In genomic region chr14:53043107-53043704, GRCh38 we compare ENCODE assay signal across 22 cellular contexts.
DNase-seq lines count a peak whose midpoint lies in the region; ATAC-seq, FAIRE-seq and TF ChIP-seq lines count a peak whose summit lies in the region.
"Had no signal": no experiment of that assay in that cellular context is flagged by ENCODE, and none has a peak within 500 bp of the region (broad histone marks: within the 10 kb centered on the region; RNA-seq: fewer than 3 reads in every experiment).

No MANE protein-coding gene starts in this region.

- no peaks in the 10 kb centered on the region for H3K9me3 ChIP-seq in left ventricle myocardium inferior (replicated peaks)
- H3K9me3 ChIP-seq in ovary = no peaks in the 10 kb centered on the region
- H3K9me3 ChIP-seq in aorta (ENCODE audit: control insufficient read depth, low read length) = no peaks in the 10 kb centered on the region
- H3K9me3 ChIP-seq: thyroid gland had no signal

- 15 to 19% (median 19%) methylated on average over 6 of the region's 6 CpGs for WGBS in ovary, 3 donors
- WGBS in aorta, 2 donors = 14% methylated on average over 6 of the region's 6 CpGs

- peaks cover 60% of the 10 kb centered on the region for H3K4me1 ChIP-seq in left ventricle myocardium inferior
- peaks cover 10% of the 10 kb centered on the region for H3K4me1 ChIP-seq in ovary (ENCODE audit: insufficient read depth)
- H3K4me1 ChIP-seq in aorta (ENCODE audit: control insufficient read depth in 1 of 2, insufficient read depth in 2 of 2, low read length in 2 of 2) = peaks cover 1 to 4% of the 10 kb centered on the region in 2 donors
- H3K4me1 ChIP-seq: thyroid gland had no signal

- TF ChIP-seq CTCF in left ventricle myocardium inferior (IDR thresholded peaks at IDR 0.05; ENCODE audit: borderline replicate concordance) = no peak
- TF ChIP-seq CTCF in ovary (IDR thresholded peaks at IDR 0.05) = no peak

- no peak for DNase-seq in Right ventricle myocardium inferior (ENCODE audit: missing footprints)
- no peak for DNase-seq in cardiac septum (ENCODE audit: low spot score)
- no peak for DNase-seq in left ventricle myocardium inferior
- DNase-seq in ovary = peak in 4 of 5 donors; percentile 17 to 44 (median 34)
- no peak for DNase-seq in aorta
- DNase-seq in GM19239 (ENCODE audit: insufficient read length, low spot score) = no peak
- no peak for DNase-seq in SK-N-DZ (ENCODE audit: low spot score)
- DNase-seq: 8988T; activated CD8-positive, alpha-beta memory T cell treated with anti-CD3 and anti-CD28 coated beads, Interleukin-2, amount 10 ng/mL, durations not matched to agents 7 days and 5 days; amniotic stem cell; DMS153; NCI-H1092; NCI-H2107; stimulated activated CD4-positive, alpha-beta T cell treated with anti-CD3 and anti-CD28 coated beads, Interleukin-4, amount 100 ng/mL, for 1 hour; stimulated activated CD8-positive, alpha-beta memory T cell treated with anti-CD3 and anti-CD28 coated beads, Interleukin-4, amount 100 ng/mL, for 48 hours; thyroid gland had no signal

- no peaks in the 10 kb centered on the region for H3K27me3 ChIP-seq in left ventricle myocardium inferior (ENCODE audit: low read depth)
- H3K27me3 ChIP-seq in ovary = no peaks in the 10 kb centered on the region
- no peaks in the 10 kb centered on the region for H3K27me3 ChIP-seq in aorta (ENCODE audit: control insufficient read depth in 1 of 2, insufficient read depth in 2 of 2, low read length in 1 of 2)
- H3K27me3 ChIP-seq: BLaER1 treated with 17β-estradiol and CSF1 and Interleukin-3, amounts not matched to agents 10 nM and 100 nM; thyroid gland had no signal

- TF ChIP-seq POLR2A in ovary (IDR thresholded peaks at IDR 0.05) = no peak

- FAIRE-seq in GM19239 (lab: Jason Lieb, UNC) = no peak
- FAIRE-seq: colon, K562 had no signal

- TF ChIP-seq EP300 in ovary (IDR thresholded peaks at IDR 0.05) = no peak

- intact Hi-C loops in Right ventricle myocardium inferior (cut with DNase I) = loop anchor here (5.0 kb wide), 1 partner anchor 91 kb away; the partner anchor contains the start of gene FERMT2
- intact Hi-C loops in cardiac septum (cut with DNase I) = loop anchor here (5.0 kb wide), 2 partner anchors 91 to 109 kb away; partner anchors contain the start of genes DDHD1 and FERMT2
- intact Hi-C loops in left ventricle myocardium inferior (cut with micrococcal nuclease) = loop anchor here (10.0 kb wide), 1 partner anchor 88 kb away; the partner anchor contains the start of gene FERMT2
- intact Hi-C loops in ovary (cut with DNase I) = no loop called here
- intact Hi-C loops in aorta (cut with DNase I) = no loop called here

- H3K4me3 ChIP-seq in left ventricle myocardium inferior = peak overlapping the region; percentile 45
- H3K4me3 ChIP-seq in ovary = no peak overlapping the region
- peak overlapping the region in 1 of 2 donors; percentile 4 for H3K4me3 ChIP-seq in aorta (ENCODE audit: low read length in 2 of 2)
- H3K4me3 ChIP-seq: BLaER1 treated with 17β-estradiol and CSF1 and Interleukin-3, amounts not matched to agents 10 nM and 100 nM; GM23338; K562; thyroid gland had no signal

- H3K36me3 ChIP-seq in left ventricle myocardium inferior = peaks cover 3% of the 10 kb centered on the region
- H3K36me3 ChIP-seq in ovary = no peaks in the 10 kb centered on the region
- no peaks in the 10 kb centered on the region for H3K36me3 ChIP-seq in aorta (ENCODE audit: control insufficient read depth in 1 of 2, insufficient read depth in 2 of 2, low read length in 1 of 2)
- H3K36me3 ChIP-seq: thyroid gland had no signal

- H3K27ac ChIP-seq in left ventricle myocardium inferior (replicated peaks) (peak overlapping the region; percentile 80), ovary (peak overlapping the region in 1 of 2 donors; percentile 42), aorta (ENCODE audit: low read depth in 1 of 2, low read length in 2 of 2) (peak overlapping the region; percentile 22 to 64)
- H3K27ac ChIP-seq: BLaER1 treated with 17β-estradiol and CSF1 and Interleukin-3, amounts not matched to agents 10 nM and 100 nM; thyroid gland had no signal

- peak; percentile 45 for ATAC-seq in Right ventricle myocardium inferior
- ATAC-seq in aorta (ENCODE audit: low FRiP score) = peak; percentile 39
- ATAC-seq in GM21528 (IDR thresholded peaks at IDR 0.05; ENCODE audit: low FRiP score, unreplicated experiment) = no peak
- ATAC-seq: activated CD4-positive, CD25-positive, alpha-beta regulatory T cell treated with anti-CD3 and anti-CD28 coated beads, Interleukin-2, amount 50 U/mL, for 24 hours; activated CD8-positive, alpha-beta memory T cell treated with anti-CD3 and anti-CD28 coated beads, Interleukin-2, amount 10 ng/mL, durations not matched to agents 7 days and 5 days; GM23338; K562 had no signal

Comparison
In these comparisons a context has a peak if more than half of its experiments do, and no peak if none do; other contexts are left out.
1. DNase-seq: peak in ovary (4 of 5); none in Right ventricle myocardium inferior (single experiment), cardiac septum (single experiment), left ventricle myocardium inferior (single experiment), aorta (0 of 2), GM19239 (single experiment) and SK-N-DZ (single experiment).
2. intact Hi-C loops: an anchor here in Right ventricle myocardium inferior (5.0 kb wide), cardiac septum (5.0 kb wide) and left ventricle myocardium inferior (10.0 kb wide); none called in ovary and aorta.